Comparison of ENCODE assay signal across 18 cellular contexts in genomic region chr3:25572336-25572735, GRCh38.
DNase-seq lines count a peak whose midpoint lies in the region; ATAC-seq and TF ChIP-seq lines count a peak whose summit lies in the region.
"Had no signal": no experiment of that assay in that cellular context is flagged by ENCODE, and none has a peak within 500 bp of the region (broad histone marks: within the 10 kb centered on the region; RNA-seq: fewer than 3 reads in every experiment).

No MANE protein-coding gene starts in this region.

- peak; percentile 48 for DNase-seq in ELR (ENCODE audit: low read depth)
- no peak for DNase-seq in IMR-90
- DNase-seq in ecto neural progenitor cell (ENCODE audit: low spot score): peak; percentile 3
- no peak for DNase-seq in osteocyte (ENCODE audit: extremely low spot score, unreplicated experiment)
- DNase-seq in body of pancreas: no peak
- no peak for DNase-seq in GOT3 (lab: John Stamatoyannopoulos, UW)
- DNase-seq: Caco-2; CD4-positive, CD25-positive, alpha-beta regulatory T cell; KBM-7; NCI-H1436 treated with DMSO at 0.1 percent for 48 hours; NCI-H2029 treated with DMSO at 0.1 percent for 48 hours; NCI-H2171 treated with DMSO at 0.1 percent for 48 hours; NCI-H510A; NCI-H82 had no signal

- H3K9ac ChIP-seq in IMR-90 (ENCODE audit: low read depth, low read length): no peak overlapping the region

- H3K14ac ChIP-seq in IMR-90 (replicated peaks; ENCODE audit: low read depth, low read length): peak overlapping the region; percentile 84; the same call in 1 of the 2 replicates

- no peak overlapping the region for H3K56ac ChIP-seq in IMR-90 (ENCODE audit: extremely low read depth, insufficient read depth, low read length)

- no CpG with 5 or more reads among the region's 3 CpGs for WGBS in IMR-90 (ENCODE audit: extremely low coverage in 2 of 2, insufficient read length in 1 of 2), 2 experiments
- 92 to 93% methylated on average over 3 of the region's 3 CpGs for WGBS in body of pancreas, 2 donors

- no peaks in the 10 kb centered on the region for H4K20me1 ChIP-seq in IMR-90 (ENCODE audit: insufficient read depth, low read length)

- no peaks in the 10 kb centered on the region for H3K79me1 ChIP-seq in IMR-90 (ENCODE audit: low read depth in 1 of 2, low read length in 2 of 2)

- H3K9me1 ChIP-seq in IMR-90 (ENCODE audit: insufficient read depth, low read length): peaks cover 10% of the 10 kb centered on the region

- peak overlapping the region; percentile 74; the same call in 1 of the 2 replicates for H2AK5ac ChIP-seq in IMR-90 (ENCODE audit: low read depth, low read length)

- TF ChIP-seq RAD21 in IMR-90 (IDR thresholded peaks at IDR 0.05; ENCODE audit: low read length): no peak

- H3K36me3 Mint-ChIP-seq in osteocyte (ENCODE audit: unreplicated experiment): peaks cover 2% of the 10 kb centered on the region
- H3K36me3 Mint-ChIP-seq: CD4-positive, CD25-positive, alpha-beta regulatory T cell had no signal

- ATAC-seq in IMR-90 (ENCODE audit: low read depth) (no peak), body of pancreas (no peak), HG03442 (IDR thresholded peaks at IDR 0.05; ENCODE audit: unreplicated experiment) (no peak)
- ATAC-seq: PC-3 had no signal

- in situ Hi-C loops in IMR-90 (cut with MboI; ENCODE audit: low sequenced_read_pairs): no loop called here

- intact Hi-C loops in IMR-90 (cut with micrococcal nuclease) (loop anchor here (5.0 kb wide), 1 partner anchor 1280 kb away; no protein-coding TSS in a partner anchor), body of pancreas (cut with DNase I) (no loop called here)

- H2BK20ac ChIP-seq in IMR-90 (ENCODE audit: low read depth, low read length): peak overlapping the region; percentile 97

- H4K5ac ChIP-seq in IMR-90 (ENCODE audit: low read depth, low read length): no peak overlapping the region; the same call in 1 of the 2 replicates

- no TSS peak for BruUV-seq in IMR-90 (replicated peaks; lab: Mats Ljungman, UMichigan)

- H3K27me3 ChIP-seq in IMR-90 (ENCODE audit: control insufficient read depth, insufficient read depth, low read length) (no peaks in the 10 kb centered on the region), body of pancreas (no peaks in the 10 kb centered on the region)

- peak overlapping the region; percentile 89; the same call in 1 of the 3 replicates for H2BK15ac ChIP-seq in IMR-90 (ENCODE audit: low read depth, low read length)

- H3K27ac ChIP-seq in IMR-90 (ENCODE audit: insufficient read depth, low read length) (no peak overlapping the region), body of pancreas (no peak overlapping the region)

- peak overlapping the region; percentile 64 for H4K91ac ChIP-seq in IMR-90 (ENCODE audit: insufficient read depth, low read depth, low read length)

- peak overlapping the region; percentile 54 to 88; a peak in 3 of 4 replicates for H4K8ac ChIP-seq in IMR-90 (ENCODE audit: low read depth in 2 of 2, low read length in 2 of 2)

- H3K4me2 ChIP-seq in IMR-90 (ENCODE audit: low read depth, low read length): no peak overlapping the region

- CTCF ChIA-PET in IMR-90 (lab: Yijun Ruan, JAX): no interaction called here

- H3K4me1 ChIP-seq in IMR-90 (ENCODE audit: control insufficient read depth, insufficient read depth, low read length) (peaks cover 9% of the 10 kb centered on the region), body of pancreas (no peaks in the 10 kb centered on the region)
- H3K4me1 ChIP-seq: Caco-2, HAP-1 had no signal

- H2AFZ ChIP-seq in IMR-90 (replicated peaks; ENCODE audit: low read length, poor library complexity): peak overlapping the region; percentile 92

- H3K9me3 ChIP-seq in IMR-90 (ENCODE audit: control insufficient read depth, insufficient read depth, low read length) (no peaks in the 10 kb centered on the region), body of pancreas (no peaks in the 10 kb centered on the region)
- H3K9me3 ChIP-seq: Caco-2, HAP-1 had no signal

- H2BK5ac ChIP-seq in IMR-90 (ENCODE audit: low read depth, low read length, poor library complexity, severe bottlenecking): peak overlapping the region; percentile 93

- H3K9me3 Mint-ChIP-seq in osteocyte (ENCODE audit: unreplicated experiment): no peaks in the 10 kb centered on the region

- no peaks in the 10 kb centered on the region for H3K36me3 ChIP-seq in IMR-90 (ENCODE audit: control insufficient read depth, insufficient read depth, low read length)
- no peaks in the 10 kb centered on the region for H3K36me3 ChIP-seq in body of pancreas (replicated peaks in 1 of 2; ENCODE audit: insufficient read depth in 1 of 2, low read depth in 2 of 2)
- H3K36me3 ChIP-seq: HAP-1 had no signal

- peak overlapping the region; percentile 66 for H2AK9ac ChIP-seq in IMR-90 (replicated peaks; ENCODE audit: low read depth, low read length, poor library complexity)

- peaks cover 60% of the 10 kb centered on the region for H3K4me1 Mint-ChIP-seq in osteocyte (ENCODE audit: unreplicated experiment)
- H3K4me1 Mint-ChIP-seq: B cell; CD4-positive, CD25-positive, alpha-beta regulatory T cell had no signal

- TF ChIP-seq CTCF in IMR-90 (conservative IDR thresholded peaks at IDR 0.05; ENCODE audit: low read depth, low read length) (no peak), osteocyte (IDR thresholded peaks at IDR 0.05) (no peak), body of pancreas (IDR thresholded peaks at IDR 0.05) (no peak)

- no peak for TF ChIP-seq POLR2A in IMR-90 (IDR thresholded peaks at IDR 0.05; ENCODE audit: low read depth, low read length)
- no peak for TF ChIP-seq POLR2A in body of pancreas (IDR thresholded peaks at IDR 0.05)

- H3K4me3 ChIP-seq in IMR-90 (ENCODE audit: insufficient read depth, low read depth, low read length) (no peak overlapping the region), body of pancreas (no peak overlapping the region)
- H3K4me3 ChIP-seq: HAP-1 had no signal

- peak overlapping the region; percentile 95 for H2BK120ac ChIP-seq in IMR-90 (ENCODE audit: low read depth, low read length)

- H3K18ac ChIP-seq in IMR-90 (ENCODE audit: low read depth, low read length): no peak overlapping the region; the same call in 1 of the 2 replicates

- H3K23ac ChIP-seq in IMR-90 (ENCODE audit: low read depth, low read length): no peak overlapping the region

- H3K27ac Mint-ChIP-seq in osteocyte (ENCODE audit: unreplicated experiment): peak overlapping the region; percentile 98
- H3K27ac Mint-ChIP-seq: B cell; CD4-positive, CD25-positive, alpha-beta regulatory T cell had no signal

- H3K4ac ChIP-seq in IMR-90 (ENCODE audit: low read depth, low read length): peak overlapping the region; percentile 66

- dilution Hi-C loops in IMR-90 (cut with HindIII; ENCODE audit: low sequenced_read_pairs, unreplicated experiment): no loop called here

- no peak overlapping the region for H3K4me3 Mint-ChIP-seq in osteocyte (ENCODE audit: unreplicated experiment)
- H3K4me3 Mint-ChIP-seq: B cell; CD4-positive, CD25-positive, alpha-beta regulatory T cell had no signal

- no peaks in the 10 kb centered on the region for H3K27me3 Mint-ChIP-seq in osteocyte (ENCODE audit: unreplicated experiment)
- H3K27me3 Mint-ChIP-seq: CD4-positive, CD25-positive, alpha-beta regulatory T cell had no signal

- POLR2A ChIA-PET in IMR-90 (lab: Charles Lee; ENCODE audit: unreplicated experiment): no interaction called here

TF ChIP-seq in IMR-90, 13 proteins besides CTCF, POLR2A, EP300 and RAD21:
- no peak for TF ChIP-seq MXI1 (IDR thresholded peaks at IDR 0.05; ENCODE audit: borderline replicate concordance, low read depth, low read length)
- TF ChIP-seq NFE2L2 (IDR thresholded peaks at IDR 0.05; ENCODE audit: low read depth, low read length): no peak
- no peak for TF ChIP-seq MAFK (IDR thresholded peaks at IDR 0.05; ENCODE audit: low read depth, low read length)
- TF ChIP-seq USF2 (IDR thresholded peaks at IDR 0.05; ENCODE audit: low read depth, low read length): no peak
- TF ChIP-seq ELK1 (IDR thresholded peaks at IDR 0.05; ENCODE audit: borderline replicate concordance, low read depth, low read length): no peak
- TF ChIP-seq RCOR1 (IDR thresholded peaks at IDR 0.05; ENCODE audit: insufficient replicate concordance, low read length): no peak
- TF ChIP-seq CEBPB (IDR thresholded peaks at IDR 0.05; ENCODE audit: low read depth, low read length): no peak
- no peak for TF ChIP-seq CHD1 (IDR thresholded peaks at IDR 0.05; ENCODE audit: low read depth, low read length)
- no peak for TF ChIP-seq MAZ (IDR thresholded peaks at IDR 0.05; ENCODE audit: borderline replicate concordance, low read depth, low read length)
- TF ChIP-seq SMC3 (IDR thresholded peaks at IDR 0.05; ENCODE audit: low read depth, low read length): no peak

Comparison
In these comparisons a context has a peak if more than half of its experiments do, and no peak if none do; other contexts are left out.
1. DNase-seq: peak in ELR (single experiment) and ecto neural progenitor cell (single experiment); none in IMR-90 (single experiment), osteocyte (single experiment), body of pancreas (0 of 4) and GOT3 (single experiment).